In the genomic region with DNA sequence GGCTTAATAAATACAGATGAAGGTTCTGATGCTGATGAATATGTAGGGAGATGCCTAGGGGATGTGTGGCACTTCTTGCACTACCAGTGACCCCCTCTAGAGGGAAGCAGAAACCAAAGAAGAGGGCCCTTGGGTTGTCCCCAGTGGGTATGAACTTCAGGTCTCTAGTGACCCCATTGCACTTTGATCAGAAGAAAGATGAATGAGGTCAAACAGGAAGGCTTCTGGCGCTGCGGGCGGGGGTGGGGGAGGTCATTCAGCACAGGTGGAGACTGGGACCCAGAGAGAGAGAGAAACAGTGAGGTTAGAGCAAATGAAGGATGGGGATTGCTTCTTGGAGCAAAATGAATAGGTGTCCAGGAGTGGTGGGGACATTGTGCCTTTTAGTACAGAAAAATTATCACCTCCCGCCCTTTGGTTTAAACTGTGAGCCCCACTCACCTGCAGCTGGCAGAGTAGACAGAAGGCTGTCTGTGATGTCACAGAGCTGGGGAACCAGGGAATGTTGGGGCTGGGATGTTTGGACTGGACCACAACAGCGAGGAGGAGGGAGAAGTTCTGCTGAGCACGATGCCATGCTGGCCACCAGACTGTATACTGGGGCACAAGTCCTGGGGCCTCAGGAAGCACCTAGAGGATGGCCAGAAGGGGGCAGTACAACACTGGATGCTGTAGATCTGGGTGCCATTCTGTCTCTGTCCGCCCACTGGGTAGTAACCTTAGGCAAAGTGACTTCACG, we compare ENCODE assay signal across 8 cellular contexts. TPM values are rescaled to one million over a fixed set of nuclear protein-coding genes. Genes with fewer than 3 reads are reported as not detected.
A peak's percentile ranks its signal among the peaks of the same experiment; 100 is the strongest.
DNase-seq lines count a peak whose midpoint lies in the region; ATAC-seq and TF ChIP-seq lines count a peak whose summit lies in the region.

A gene with protein sequence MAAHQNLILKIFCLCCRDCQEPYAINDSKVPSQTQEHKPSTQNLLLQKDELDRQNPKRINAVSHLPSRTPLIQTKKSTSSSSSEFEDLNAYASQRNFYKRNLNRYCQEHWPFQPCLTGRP (minus strand): TSS at position 599 of the 739 bp plus-strand sequence. CDS start 10,469 bp downstream, outside the sequence.

- H3K27ac ChIP-seq in dorsolateral prefrontal cortex (no peak within 1 kb of the TSS), mesendoderm (ENCODE audit: low read depth, low read length) (no peak within 1 kb of the TSS)

- peak within 1 kb of the TSS; percentile 39 for H3K4me3 Mint-ChIP-seq in activated CD4-positive, alpha-beta T cell treated with anti-CD3 and anti-CD28 coated beads, Interleukin-2, amount 10 ng/mL, durations not matched to agents 24 days and 14 days

- H3K4me3 ChIP-seq in dorsolateral prefrontal cortex (no peak within 1 kb of the TSS), mesendoderm (ENCODE audit: low read length) (no peak within 1 kb of the TSS)

- no peaks in the 10 kb centered on the region for H3K4me1 ChIP-seq in mesendoderm (ENCODE audit: control insufficient read depth, low read depth, low read length)

- H3K18ac ChIP-seq in mesendoderm (ENCODE audit: low read length): no peak within 1 kb of the TSS

- H3K27me3 ChIP-seq in dorsolateral prefrontal cortex (no peaks in the 10 kb centered on the region), mesendoderm (ENCODE audit: insufficient read depth, low read length, poor library complexity) (no peaks in the 10 kb centered on the region)

- intact Hi-C loops in activated CD4-positive, alpha-beta T cell treated with anti-CD3 and anti-CD28 coated beads, Interleukin-2, amount 10 ng/mL, durations not matched to agents 24 days and 14 days (cut with micrococcal nuclease): loop anchor here (1.0 to 5.0 kb wide), 10 partner anchors 10 to 841 kb away; a partner anchor contains a TSS
- intact Hi-C loops in dorsolateral prefrontal cortex (cut with DNase I): loop anchor here (1.0 to 10.0 kb wide), 6 partner anchors 56 to 843 kb away; no protein-coding TSS in a partner anchor

- no peaks in the 10 kb centered on the region for H3K79me2 ChIP-seq in mesendoderm (ENCODE audit: control insufficient read depth, insufficient read depth, low read length)

- H3K9ac ChIP-seq in mesendoderm (ENCODE audit: low read length): no peak within 1 kb of the TSS

- H3K79me1 ChIP-seq in mesendoderm (ENCODE audit: low read length): no peaks in the 10 kb centered on the region

- TF ChIP-seq CTCF in dorsolateral prefrontal cortex (IDR thresholded peaks at IDR 0.05 in 54 of 56, conservative IDR thresholded peaks at IDR 0.05 in 2 of 56; ENCODE audit: low read depth in 1 of 56, partially characterized antibody in 56 of 56): peak in 54 of 56 donors; percentile 15 to 71 (median 56)

- DNase-seq in Ammon's horn (ENCODE audit: low spot score): peak; percentile 71
- DNase-seq in NCI-H748 (lab: John Stamatoyannopoulos, UW; ENCODE audit: unreplicated experiment): peak; percentile 68
- DNase-seq in activated CD4-positive, alpha-beta T cell treated with anti-CD3 and anti-CD28 coated beads, Interleukin-2, amount 10 ng/mL, durations not matched to agents 24 days and 14 days: peak; percentile 95
- DNase-seq in dorsolateral prefrontal cortex: peak in 6 of 10 donors; percentile 5 to 64 (median 55)
- DNase-seq in mesendoderm: peak; percentile 91
- DNase-seq in stimulated activated CD8-positive, alpha-beta memory T cell treated with anti-CD3 and anti-CD28 coated beads, Interleukin-7, amount 100 ng/mL, for 1 hour (ENCODE audit: low read depth in 2 of 2): peak; percentile 52 to 54

- H4K5ac ChIP-seq in mesendoderm (ENCODE audit: low read length): no peak within 1 kb of the TSS

- ATAC-seq in GM19043 (IDR thresholded peaks at IDR 0.05; ENCODE audit: low read depth, unreplicated experiment) (peak; percentile 75), HG03342 (IDR thresholded peaks at IDR 0.05; ENCODE audit: unreplicated experiment) (peak; percentile 83)

- no peaks in the 10 kb centered on the region for H3K27me3 Mint-ChIP-seq in activated CD4-positive, alpha-beta T cell treated with anti-CD3 and anti-CD28 coated beads, Interleukin-2, amount 10 ng/mL, durations not matched to agents 24 days and 14 days

- H3K27ac Mint-ChIP-seq in activated CD4-positive, alpha-beta T cell treated with anti-CD3 and anti-CD28 coated beads, Interleukin-2, amount 10 ng/mL, durations not matched to agents 24 days and 14 days: peak within 1 kb of the TSS; percentile 97

- no peak within 1 kb of the TSS for H3K4ac ChIP-seq in mesendoderm (ENCODE audit: low read depth, low read length)

- H3K36me3 ChIP-seq in mesendoderm (ENCODE audit: control insufficient read depth, insufficient read depth, low read length): no peaks in the 10 kb centered on the region

- no peak within 1 kb of the TSS for H3K56ac ChIP-seq in mesendoderm (ENCODE audit: low read length)

- H3K4me2 ChIP-seq in mesendoderm (ENCODE audit: low read length): no peak within 1 kb of the TSS

- peaks cover 14% of the 10 kb centered on the region for H3K36me3 Mint-ChIP-seq in activated CD4-positive, alpha-beta T cell treated with anti-CD3 and anti-CD28 coated beads, Interleukin-2, amount 10 ng/mL, durations not matched to agents 24 days and 14 days (ENCODE audit: low read depth)

- no peak within 1 kb of the TSS for H3K23ac ChIP-seq in mesendoderm (ENCODE audit: low read length)

- no peak within 1 kb of the TSS for H2BK120ac ChIP-seq in mesendoderm (ENCODE audit: low read depth, low read length)

- no peak within 1 kb of the TSS for H2AK5ac ChIP-seq in mesendoderm (ENCODE audit: low read length)

- H4K8ac ChIP-seq in mesendoderm (ENCODE audit: low read depth, low read length): no peak within 1 kb of the TSS

- H3K4me1 Mint-ChIP-seq in activated CD4-positive, alpha-beta T cell treated with anti-CD3 and anti-CD28 coated beads, Interleukin-2, amount 10 ng/mL, durations not matched to agents 24 days and 14 days: peaks cover 66% of the 10 kb centered on the region

- no peak within 1 kb of the TSS for H2BK15ac ChIP-seq in mesendoderm (replicated peaks; ENCODE audit: low read depth)

- WGBS in mesendoderm (ENCODE audit: extremely low coverage, insufficient coverage, low lambda C conversion rate): no CpG with 5 or more reads among the region's 8 CpGs

- no peaks in the 10 kb centered on the region for H3K9me3 Mint-ChIP-seq in activated CD4-positive, alpha-beta T cell treated with anti-CD3 and anti-CD28 coated beads, Interleukin-2, amount 10 ng/mL, durations not matched to agents 24 days and 14 days

- H2BK5ac ChIP-seq in mesendoderm (ENCODE audit: low read length): no peak within 1 kb of the TSS

RNA-seq across cellular contexts. Expression of the gene that starts here (rescaled TPM):
- 0.52 and 0.56 TPM in 2 replicates for total RNA-seq in activated CD4-positive, alpha-beta T cell treated with anti-CD3 and anti-CD28 coated beads, Interleukin-2, amount 10 ng/mL, durations not matched to agents 24 days and 14 days
- total RNA-seq in dorsolateral prefrontal cortex: not detected
- not detected for polyA plus RNA-seq in mesendoderm (2013, experiment 1 of 2)
- polyA plus RNA-seq in mesendoderm (2013, experiment 2 of 2): not detected

Comparison
In these comparisons a context has a peak if more than half of its experiments do, and no peak if none do; other contexts are left out.
1. Peak in DNase-seq in activated CD4-positive, alpha-beta T cell treated with anti-CD3 and anti-CD28 coated beads, Interleukin-2, amount 10 ng/mL, durations not matched to agents 24 days and 14 days; RNA of the gene not detected or under 1 TPM.
2. Peak in DNase-seq in dorsolateral prefrontal cortex; RNA of the gene not detected or under 1 TPM.